11 cellular contexts compared by ENCODE assay signal in the genomic region with DNA sequence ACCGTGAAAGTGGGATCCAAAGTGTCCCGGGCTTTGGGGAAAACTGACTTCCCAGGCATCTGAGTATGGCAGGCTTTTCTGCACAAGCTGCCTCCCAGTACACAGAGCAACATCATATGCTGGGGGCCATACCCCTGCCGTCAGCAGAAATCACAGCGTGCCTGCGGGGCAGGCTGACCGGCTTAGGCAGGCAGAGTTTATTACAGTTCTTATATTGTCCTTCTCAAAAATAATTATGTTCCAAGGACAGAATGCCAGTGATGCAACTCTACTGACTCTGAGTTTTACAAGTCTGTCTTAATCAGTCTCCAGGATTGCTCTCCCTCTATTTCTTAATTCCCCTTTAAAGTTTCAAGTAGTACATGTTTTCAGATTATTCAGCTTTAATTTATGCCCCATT. TPM values are rescaled to one million over a fixed set of nuclear protein-coding genes. Genes with fewer than 3 reads are reported as not detected.
DNase-seq lines count a peak whose midpoint lies in the region; ATAC-seq and TF ChIP-seq lines count a peak whose summit lies in the region.
"Had no signal": no experiment of that assay in that cellular context is flagged by ENCODE, and none has a peak within 500 bp of the region (broad histone marks: within the 10 kb centered on the region; RNA-seq: fewer than 3 reads in every experiment).

No MANE protein-coding gene starts in this region.

- no peaks in the 10 kb centered on the region for H3K9me3 Mint-ChIP-seq in stimulated activated naive CD8-positive, alpha-beta T cell treated with anti-CD3 and anti-CD28 coated beads, Interleukin-15, Interleukin-2, amounts not matched to agents 100 ng/mL and 50 ng/mL, for 24 hours
- H3K9me3 Mint-ChIP-seq in stimulated activated naive CD8-positive, alpha-beta T cell treated with anti-CD3 and anti-CD28 coated beads, Interleukin-15, amount 100 ng/mL, for 72 hours: no peaks in the 10 kb centered on the region
- H3K9me3 Mint-ChIP-seq in activated T-helper 1 cell treated with anti-CD3 and anti-CD28 coated beads, Interleukin-12 subunit alpha, Interleukin-12 subunit beta, Interleukin-2, Interleukin-4 antibody, amounts not matched to agents 30 ng/mL and 10 ng/mL and 1 ng/mL, durations not matched to agents 14 hours and 24 hours and 36 hours: peaks cover 6% of the 10 kb centered on the region
- no peaks in the 10 kb centered on the region for H3K9me3 Mint-ChIP-seq in naive thymus-derived CD8-positive, alpha-beta T cell
- H3K9me3 Mint-ChIP-seq in CD4-positive, alpha-beta memory T cell: no peaks in the 10 kb centered on the region
- H3K9me3 Mint-ChIP-seq in stimulated activated memory B cell treated with anti-CD40 and anti-IgM and Interleukin-4, amounts not matched to agents 10 μg/mL and 1 μg/mL and 100 μg/mL, for 72 hours: no peaks in the 10 kb centered on the region
- H3K9me3 Mint-ChIP-seq: CD8-positive, alpha-beta memory T cell had no signal

- no peak for TF ChIP-seq POLR2A in vagina (IDR thresholded peaks at IDR 0.05)

- no peaks in the 10 kb centered on the region for H3K9me3 ChIP-seq in vagina
- no peaks in the 10 kb centered on the region for H3K9me3 ChIP-seq in CD4-positive, alpha-beta memory T cell (ENCODE audit: control insufficient read depth in 1 of 2, low read length in 2 of 2)
- H3K9me3 ChIP-seq: right lobe of liver had no signal

- TF ChIP-seq CTCF in foreskin keratinocyte (conservative IDR thresholded peaks at IDR 0.05) (no peak), vagina (IDR thresholded peaks at IDR 0.05) (no peak)

- no peak overlapping the region for H3K4me3 ChIP-seq in vagina
- no peak overlapping the region for H3K4me3 ChIP-seq in CD4-positive, alpha-beta memory T cell (ENCODE audit: low read length in 2 of 2)
- H3K4me3 ChIP-seq: right lobe of liver had no signal

- peak overlapping the region; percentile 90 for H3K27ac Mint-ChIP-seq in stimulated activated naive CD8-positive, alpha-beta T cell treated with anti-CD3 and anti-CD28 coated beads, Interleukin-15, Interleukin-2, amounts not matched to agents 100 ng/mL and 50 ng/mL, for 24 hours
- peak overlapping the region in 1 of 2 donors; percentile 98 for H3K27ac Mint-ChIP-seq in stimulated activated naive CD8-positive, alpha-beta T cell treated with anti-CD3 and anti-CD28 coated beads, Interleukin-15, amount 100 ng/mL, for 72 hours
- H3K27ac Mint-ChIP-seq in activated T-helper 1 cell treated with anti-CD3 and anti-CD28 coated beads, Interleukin-12 subunit alpha, Interleukin-12 subunit beta, Interleukin-2, Interleukin-4 antibody, amounts not matched to agents 30 ng/mL and 10 ng/mL and 1 ng/mL, durations not matched to agents 14 hours and 24 hours and 36 hours: peak overlapping the region; percentile 94
- H3K27ac Mint-ChIP-seq in naive thymus-derived CD8-positive, alpha-beta T cell: peak overlapping the region in 1 of 10 donors; percentile 17
- peak overlapping the region in 3 of 7 donors; percentile 25 to 89 (median 77) for H3K27ac Mint-ChIP-seq in CD4-positive, alpha-beta memory T cell
- no peak overlapping the region for H3K27ac Mint-ChIP-seq in stimulated activated memory B cell treated with anti-CD40 and anti-IgM and Interleukin-4, amounts not matched to agents 10 μg/mL and 1 μg/mL and 100 μg/mL, for 72 hours

- no peaks in the 10 kb centered on the region for H3K27me3 ChIP-seq in foreskin keratinocyte
- no peaks in the 10 kb centered on the region for H3K27me3 ChIP-seq in vagina
- no peaks in the 10 kb centered on the region for H3K27me3 ChIP-seq in CD4-positive, alpha-beta memory T cell (ENCODE audit: insufficient read depth, low read length)
- H3K27me3 ChIP-seq: right lobe of liver had no signal

- intact Hi-C loops in activated T-helper 1 cell treated with anti-CD3 and anti-CD28 coated beads, Interleukin-12 subunit alpha, Interleukin-12 subunit beta, Interleukin-2, Interleukin-4 antibody, amounts not matched to agents 30 ng/mL and 10 ng/mL and 1 ng/mL, durations not matched to agents 14 hours and 24 hours and 36 hours (cut with micrococcal nuclease): loop anchor here (1.0 kb wide), 6 partner anchors 18 to 339 kb away; a partner anchor contains a TSS
- intact Hi-C loops in vagina (cut with DNase I): no loop called here
- intact Hi-C loops in CD4-positive, alpha-beta memory T cell (cut with micrococcal nuclease): no loop called here

- H3K4me1 ChIP-seq in foreskin keratinocyte (peaks cover 3% of the 10 kb centered on the region), vagina (peaks cover 24% of the 10 kb centered on the region)
- peaks cover 32% of the 10 kb centered on the region for H3K4me1 ChIP-seq in CD4-positive, alpha-beta memory T cell (ENCODE audit: insufficient read depth, low read length)
- H3K4me1 ChIP-seq: right lobe of liver had no signal

- POLR2A ChIA-PET in naive thymus-derived CD8-positive, alpha-beta T cell (lab: Charles Lee): no interaction called here
- POLR2A ChIA-PET in CD4-positive, alpha-beta memory T cell (lab: Charles Lee; ENCODE audit: partially characterized antibody): no interaction called here

- DNase-seq in stimulated activated naive CD8-positive, alpha-beta T cell treated with anti-CD3 and anti-CD28 coated beads, Interleukin-15, amount 100 ng/mL, for 72 hours: no peak
- no peak for DNase-seq in activated T-helper 1 cell treated with anti-CD3 and anti-CD28 coated beads, Interleukin-12 subunit alpha, Interleukin-12 subunit beta, Interleukin-2, Interleukin-4 antibody, amounts not matched to agents 30 ng/mL and 10 ng/mL and 1 ng/mL, durations not matched to agents 14 hours and 24 hours and 36 hours (ENCODE audit: low spot score)
- DNase-seq in foreskin keratinocyte (peak in 1 of 2 donors; percentile 7), vagina (ENCODE audit: extremely low spot score in 2 of 2) (no peak)
- no peak for DNase-seq in naive thymus-derived CD8-positive, alpha-beta T cell
- DNase-seq in CD4-positive, alpha-beta memory T cell: no peak
- DNase-seq: CD8-positive, alpha-beta memory T cell; NCI-H2171 treated with DMSO at 0.1 percent for 48 hours; right lobe of liver had no signal

- H3K36me3 ChIP-seq in vagina: no peaks in the 10 kb centered on the region
- H3K36me3 ChIP-seq in CD4-positive, alpha-beta memory T cell (ENCODE audit: insufficient read depth, low read length): no peaks in the 10 kb centered on the region
- H3K36me3 ChIP-seq: right lobe of liver had no signal

- CTCF ChIA-PET in CD4-positive, alpha-beta memory T cell (lab: Charles Lee; ENCODE audit: partially characterized antibody): interaction anchor here (0.7 to 1.2 kb wide), 2 partner anchors 19 to 741 kb away, joined by 3 read pairs; no protein-coding TSS in a partner anchor

- H3K27ac ChIP-seq in foreskin keratinocyte: no peak overlapping the region
- peak overlapping the region; percentile 64 for H3K27ac ChIP-seq in vagina
- no peak overlapping the region for H3K27ac ChIP-seq in CD4-positive, alpha-beta memory T cell (ENCODE audit: low read depth, low read length)
- H3K27ac ChIP-seq: right lobe of liver had no signal

- peak overlapping the region; percentile 56 for H3K4me3 Mint-ChIP-seq in stimulated activated naive CD8-positive, alpha-beta T cell treated with anti-CD3 and anti-CD28 coated beads, Interleukin-15, Interleukin-2, amounts not matched to agents 100 ng/mL and 50 ng/mL, for 24 hours
- H3K4me3 Mint-ChIP-seq in stimulated activated naive CD8-positive, alpha-beta T cell treated with anti-CD3 and anti-CD28 coated beads, Interleukin-15, amount 100 ng/mL, for 72 hours: peak overlapping the region in 1 of 2 donors; percentile 67
- peak overlapping the region; percentile 62 for H3K4me3 Mint-ChIP-seq in activated T-helper 1 cell treated with anti-CD3 and anti-CD28 coated beads, Interleukin-12 subunit alpha, Interleukin-12 subunit beta, Interleukin-2, Interleukin-4 antibody, amounts not matched to agents 30 ng/mL and 10 ng/mL and 1 ng/mL, durations not matched to agents 14 hours and 24 hours and 36 hours
- H3K4me3 Mint-ChIP-seq in naive thymus-derived CD8-positive, alpha-beta T cell: no peak overlapping the region
- no peak overlapping the region for H3K4me3 Mint-ChIP-seq in CD4-positive, alpha-beta memory T cell
- no peak overlapping the region for H3K4me3 Mint-ChIP-seq in stimulated activated memory B cell treated with anti-CD40 and anti-IgM and Interleukin-4, amounts not matched to agents 10 μg/mL and 1 μg/mL and 100 μg/mL, for 72 hours
- H3K4me3 Mint-ChIP-seq: CD8-positive, alpha-beta memory T cell had no signal

- H3K27me3 Mint-ChIP-seq in stimulated activated naive CD8-positive, alpha-beta T cell treated with anti-CD3 and anti-CD28 coated beads, Interleukin-15, Interleukin-2, amounts not matched to agents 100 ng/mL and 50 ng/mL, for 24 hours: no peaks in the 10 kb centered on the region
- no peaks in the 10 kb centered on the region for H3K27me3 Mint-ChIP-seq in stimulated activated naive CD8-positive, alpha-beta T cell treated with anti-CD3 and anti-CD28 coated beads, Interleukin-15, amount 100 ng/mL, for 72 hours
- peaks cover 3% of the 10 kb centered on the region for H3K27me3 Mint-ChIP-seq in activated T-helper 1 cell treated with anti-CD3 and anti-CD28 coated beads, Interleukin-12 subunit alpha, Interleukin-12 subunit beta, Interleukin-2, Interleukin-4 antibody, amounts not matched to agents 30 ng/mL and 10 ng/mL and 1 ng/mL, durations not matched to agents 14 hours and 24 hours and 36 hours (ENCODE audit: insufficient read depth)
- H3K27me3 Mint-ChIP-seq in naive thymus-derived CD8-positive, alpha-beta T cell: peaks cover 0 to 6% (median 0%) of the 10 kb centered on the region in 5 donors
- no peaks in the 10 kb centered on the region for H3K27me3 Mint-ChIP-seq in CD4-positive, alpha-beta memory T cell
- H3K27me3 Mint-ChIP-seq in stimulated activated memory B cell treated with anti-CD40 and anti-IgM and Interleukin-4, amounts not matched to agents 10 μg/mL and 1 μg/mL and 100 μg/mL, for 72 hours: peaks cover 9% of the 10 kb centered on the region

- H3K36me3 Mint-ChIP-seq in stimulated activated naive CD8-positive, alpha-beta T cell treated with anti-CD3 and anti-CD28 coated beads, Interleukin-15, Interleukin-2, amounts not matched to agents 100 ng/mL and 50 ng/mL, for 24 hours (ENCODE audit: low read depth): no peaks in the 10 kb centered on the region
- H3K36me3 Mint-ChIP-seq in activated T-helper 1 cell treated with anti-CD3 and anti-CD28 coated beads, Interleukin-12 subunit alpha, Interleukin-12 subunit beta, Interleukin-2, Interleukin-4 antibody, amounts not matched to agents 30 ng/mL and 10 ng/mL and 1 ng/mL, durations not matched to agents 14 hours and 24 hours and 36 hours (ENCODE audit: low read depth): peaks cover 5% of the 10 kb centered on the region
- no peaks in the 10 kb centered on the region for H3K36me3 Mint-ChIP-seq in naive thymus-derived CD8-positive, alpha-beta T cell
- no peaks in the 10 kb centered on the region for H3K36me3 Mint-ChIP-seq in CD4-positive, alpha-beta memory T cell
- no peaks in the 10 kb centered on the region for H3K36me3 Mint-ChIP-seq in stimulated activated memory B cell treated with anti-CD40 and anti-IgM and Interleukin-4, amounts not matched to agents 10 μg/mL and 1 μg/mL and 100 μg/mL, for 72 hours
- H3K36me3 Mint-ChIP-seq: CD8-positive, alpha-beta memory T cell had no signal

- H3K4me1 Mint-ChIP-seq in stimulated activated naive CD8-positive, alpha-beta T cell treated with anti-CD3 and anti-CD28 coated beads, Interleukin-15, Interleukin-2, amounts not matched to agents 100 ng/mL and 50 ng/mL, for 24 hours (ENCODE audit: low read depth): peaks cover 37% of the 10 kb centered on the region
- peaks cover 36% of the 10 kb centered on the region for H3K4me1 Mint-ChIP-seq in stimulated activated naive CD8-positive, alpha-beta T cell treated with anti-CD3 and anti-CD28 coated beads, Interleukin-15, amount 100 ng/mL, for 72 hours
- peaks cover 76% of the 10 kb centered on the region for H3K4me1 Mint-ChIP-seq in activated T-helper 1 cell treated with anti-CD3 and anti-CD28 coated beads, Interleukin-12 subunit alpha, Interleukin-12 subunit beta, Interleukin-2, Interleukin-4 antibody, amounts not matched to agents 30 ng/mL and 10 ng/mL and 1 ng/mL, durations not matched to agents 14 hours and 24 hours and 36 hours (ENCODE audit: low read depth)
- peaks cover 4 to 22% (median 16%) of the 10 kb centered on the region in 4 donors for H3K4me1 Mint-ChIP-seq in naive thymus-derived CD8-positive, alpha-beta T cell
- H3K4me1 Mint-ChIP-seq in CD4-positive, alpha-beta memory T cell: peaks cover 20 to 39% (median 33%) of the 10 kb centered on the region in 4 donors
- peaks cover 3% of the 10 kb centered on the region for H3K4me1 Mint-ChIP-seq in stimulated activated memory B cell treated with anti-CD40 and anti-IgM and Interleukin-4, amounts not matched to agents 10 μg/mL and 1 μg/mL and 100 μg/mL, for 72 hours

- no peak for ATAC-seq in stimulated activated naive CD8-positive, alpha-beta T cell treated with anti-CD3 and anti-CD28 coated beads, Interleukin-15, amount 100 ng/mL, for 72 hours
- ATAC-seq in foreskin keratinocyte: peak; percentile 18
- no peak for ATAC-seq in naive thymus-derived CD8-positive, alpha-beta T cell
- no peak for ATAC-seq in stimulated activated memory B cell treated with anti-CD40 and anti-IgM and Interleukin-4, amounts not matched to agents 10 μg/mL and 1 μg/mL and 100 μg/mL, for 72 hours

RNA-seq across cellular contexts. Expression of a gene that starts 37.0 kb away (rescaled TPM):
- total RNA-seq in activated T-helper 1 cell treated with anti-CD3 and anti-CD28 coated beads, Interleukin-12 subunit alpha, Interleukin-12 subunit beta, Interleukin-2, Interleukin-4 antibody, amounts not matched to agents 30 ng/mL and 10 ng/mL and 1 ng/mL, durations not matched to agents 14 hours and 24 hours and 36 hours: 136 and 138 TPM in 2 replicates
- total RNA-seq in foreskin keratinocyte (not detected in 2 replicates), vagina (not detected)
- not detected in 2 replicates for polyA plus RNA-seq in foreskin keratinocyte
- total RNA-seq in naive thymus-derived CD8-positive, alpha-beta T cell: not detected
- not detected for polyA plus RNA-seq in naive thymus-derived CD8-positive, alpha-beta T cell
- under 1 TPM in 1 of 2 experiments, not detected in 1; 0.28 TPM for total RNA-seq in CD4-positive, alpha-beta memory T cell
- under 1 TPM in 1 of 2 donors, not detected in 1; 0.10 TPM for polyA plus RNA-seq in CD4-positive, alpha-beta memory T cell
- total RNA-seq: right lobe of liver had no signal
- polyA plus RNA-seq: CD8-positive, alpha-beta memory T cell had no signal

Comparison
In these comparisons a context has a peak if more than half of its experiments do, and no peak if none do; other contexts are left out.
1. H3K4me3 Mint-ChIP-seq: peak in stimulated activated naive CD8-positive, alpha-beta T cell treated with anti-CD3 and anti-CD28 coated beads, Interleukin-15, Interleukin-2, amounts not matched to agents 100 ng/mL and 50 ng/mL, for 24 hours (single experiment) and activated T-helper 1 cell treated with anti-CD3 and anti-CD28 coated beads, Interleukin-12 subunit alpha, Interleukin-12 subunit beta, Interleukin-2, Interleukin-4 antibody, amounts not matched to agents 30 ng/mL and 10 ng/mL and 1 ng/mL, durations not matched to agents 14 hours and 24 hours and 36 hours (single experiment); none in naive thymus-derived CD8-positive, alpha-beta T cell (0 of 10), CD4-positive, alpha-beta memory T cell (0 of 8) and stimulated activated memory B cell treated with anti-CD40 and anti-IgM and Interleukin-4, amounts not matched to agents 10 μg/mL and 1 μg/mL and 100 μg/mL, for 72 hours (single experiment).
2. RNA of a gene that starts 37.0 kb away (total RNA-seq): 136 to 138 TPM in activated T-helper 1 cell treated with anti-CD3 and anti-CD28 coated beads, Interleukin-12 subunit alpha, Interleukin-12 subunit beta, Interleukin-2, Interleukin-4 antibody, amounts not matched to agents 30 ng/mL and 10 ng/mL and 1 ng/mL, durations not matched to agents 14 hours and 24 hours and 36 hours; 0.28 TPM in CD4-positive, alpha-beta memory T cell, not detected in foreskin keratinocyte, not detected in vagina (single experiment) and not detected in naive thymus-derived CD8-positive, alpha-beta T cell; every median in the first group is over 100 times any median in the second.